Comparison of ENCODE assay signal across 1 cellular context in genomic region chr17:60165223-60165622, GRCh38.
A peak's percentile ranks its signal among the peaks of the same experiment; 100 is the strongest.
TF ChIP-seq lines count a peak whose summit lies in the region.

No MANE protein-coding gene starts in this region.

TF ChIP-seq in K562, 482 proteins besides CTCF, POLR2A, EP300 and RAD21 (continued from another document):
- TF ChIP-seq E2F4 (CRISPR knock-in tag; IDR thresholded peaks at IDR 0.05; ENCODE audit: low read depth) (no peak), KLF1 (tag; IDR thresholded peaks at IDR 0.05) (no peak), MAX (CRISPR knock-in tag; IDR thresholded peaks at IDR 0.05) (no peak), TSC22D4 (tag; IDR thresholded peaks at IDR 0.05) (no peak), ZBTB11 (CRISPR knock-in tag; IDR thresholded peaks at IDR 0.05) (peak in 1 of 3 experiments; percentile 60; a peak in 1 of 6 replicates)
